In genomic region chr5:24391816-24392215, GRCh38 we compare ENCODE assay signal across 18 cellular contexts.
"Had no signal": no experiment of that assay in that cellular context is flagged by ENCODE, and none has a peak within 500 bp of the region (broad histone marks: within the 10 kb centered on the region; RNA-seq: fewer than 3 reads in every experiment).

No MANE protein-coding gene starts in this region.

- H3K4me1 ChIP-seq: colonic mucosa, esophagus squamous epithelium, gastroesophageal sphincter, left ventricle myocardium inferior, lower lobe of right lung had no signal

- H3K27ac Mint-ChIP-seq: immature natural killer cell, memory B cell, nephron, type B pancreatic cell had no signal

- DNase-seq: colonic mucosa; dermis blood vessel endothelial cell; esophagus squamous epithelium; foreskin fibroblast; glutamatergic neuron; immature natural killer cell; kidney; left cardiac atrium; left ventricle myocardium inferior; lower lobe of right lung; naive B cell; posterior cingulate gyrus; stimulated activated CD4-positive, alpha-beta T cell treated with anti-CD3 and anti-CD28 coated beads, Interleukin-12 subunit alpha, Interleukin-12 subunit beta, amount 100 ng/mL, for 4 hours; stimulated activated naive CD4-positive, alpha-beta T cell treated with Interleukin-2 at 50 U/mL for 16 hours had no signal

- H3K4me3 Mint-ChIP-seq: immature natural killer cell, memory B cell, naive B cell, nephron, type B pancreatic cell had no signal

- H3K27me3 ChIP-seq: colonic mucosa, esophagus squamous epithelium, gastroesophageal sphincter had no signal

- H3K36me3 ChIP-seq: colonic mucosa, esophagus squamous epithelium, gastroesophageal sphincter, left ventricle myocardium inferior, lower lobe of right lung had no signal

- H3K36me3 Mint-ChIP-seq: immature natural killer cell, memory B cell, naive B cell, type B pancreatic cell had no signal

- H3K4me3 ChIP-seq: colonic mucosa, esophagus squamous epithelium, gastroesophageal sphincter, left ventricle myocardium inferior, lower lobe of right lung had no signal

- H3K9me3 Mint-ChIP-seq: type B pancreatic cell had no signal

- H3K4me1 Mint-ChIP-seq: immature natural killer cell, memory B cell, naive B cell, nephron had no signal

- H3K27ac ChIP-seq: colonic mucosa, esophagus squamous epithelium, gastroesophageal sphincter, left ventricle myocardium inferior, lower lobe of right lung had no signal

- H3K9me3 ChIP-seq: colonic mucosa, lower lobe of right lung had no signal

- H3K27me3 Mint-ChIP-seq: memory B cell, naive B cell, type B pancreatic cell had no signal
